ENCODE assay signal across 8 cellular contexts in genomic region chr19:8209965-8210659, GRCh38.
DNase-seq lines count a peak whose midpoint lies in the region; ATAC-seq and TF ChIP-seq lines count a peak whose summit lies in the region.

No MANE protein-coding gene starts in this region.

- H3K9me2 ChIP-seq in Loucy (replicated peaks; ENCODE audit: low read depth, low read length), result no peaks in the 10 kb centered on the region

- TF ChIP-seq CTCF in GM12875 (IDR thresholded peaks at IDR 0.05; ENCODE audit: borderline replicate concordance, insufficient read depth, low read depth, low read length), result no peak
- TF ChIP-seq CTCF in Loucy (conservative IDR thresholded peaks at IDR 0.05; ENCODE audit: low read length), result no peak
- no peak for TF ChIP-seq CTCF in nephron (IDR thresholded peaks at IDR 0.05; ENCODE audit: unreplicated experiment in 3 of 3)

- no peaks in the 10 kb centered on the region for H3K27me3 Mint-ChIP-seq in nephron (ENCODE audit: low read depth)

- H3K36me3 ChIP-seq in Loucy (ENCODE audit: insufficient read depth, low read length) (no peaks in the 10 kb centered on the region), duodenal mucosa (ENCODE audit: control insufficient read depth in 1 of 2, insufficient read depth in 2 of 2, low read length in 2 of 2) (no peaks in the 10 kb centered on the region)

- no peak overlapping the region for H2AFZ ChIP-seq in Loucy (ENCODE audit: low read length)

- no peaks in the 10 kb centered on the region for H3K9me3 Mint-ChIP-seq in nephron

- H3K9ac ChIP-seq in Loucy (ENCODE audit: low read depth, low read length, poor library complexity, severe bottlenecking), result peak overlapping the region; percentile 76
- H3K9ac ChIP-seq in duodenal mucosa (ENCODE audit: low read depth in 1 of 2, low read length in 2 of 2), result peak overlapping the region; percentile 30 to 60

- H3K4me2 ChIP-seq in Loucy (ENCODE audit: low read depth, low read length, poor library complexity, severe bottlenecking), result peak overlapping the region; percentile 73

- DNase-seq in GF-D8 (lab: John Stamatoyannopoulos, UW), result no peak
- no peak for DNase-seq in GDM1 (lab: John Stamatoyannopoulos, UW)

- peak overlapping the region; percentile 86 for H3K4me3 ChIP-seq in GM12875 (ENCODE audit: low read depth, low read length)
- peak overlapping the region; percentile 77 for H3K4me3 ChIP-seq in Loucy (ENCODE audit: low read length, poor library complexity, severe bottlenecking)
- peak overlapping the region; percentile 68 to 77 for H3K4me3 ChIP-seq in duodenal mucosa (ENCODE audit: low read depth in 1 of 2, low read length in 2 of 2)

- peak overlapping the region; percentile 86 to 95 (median 90) for H3K4me3 Mint-ChIP-seq in nephron

- H3K4me1 ChIP-seq in Loucy (ENCODE audit: insufficient read depth, low read length, poor library complexity, severe bottlenecking), result peaks cover 38% of the 10 kb centered on the region
- H3K4me1 ChIP-seq in duodenal mucosa (ENCODE audit: control insufficient read depth in 1 of 2, insufficient read depth in 2 of 2, low read length in 2 of 2), result peaks cover 13 to 25% of the 10 kb centered on the region in 2 donors

- H3K79me2 ChIP-seq in Loucy (ENCODE audit: insufficient read depth, low read length), result peaks cover 45% of the 10 kb centered on the region

- H3F3A ChIP-seq in Loucy (ENCODE audit: low read depth), result no peaks in the 10 kb centered on the region

- H3K27ac Mint-ChIP-seq in nephron, result peak overlapping the region; percentile 79 to 81 (median 80)

- H3K9me3 ChIP-seq in Loucy (ENCODE audit: insufficient read depth, low read depth, low read length) (no peaks in the 10 kb centered on the region), duodenal mucosa (ENCODE audit: control insufficient read depth in 1 of 2, low read length in 2 of 2) (no peaks in the 10 kb centered on the region)

- H3K27ac ChIP-seq in duodenal mucosa (ENCODE audit: low read depth, low read length), result peak overlapping the region; percentile 50

- no peaks in the 10 kb centered on the region for H3K27me3 ChIP-seq in Loucy (ENCODE audit: insufficient read depth, low read length, poor library complexity, severe bottlenecking)
- peaks cover 0 to 8% of the 10 kb centered on the region in 2 donors for H3K27me3 ChIP-seq in duodenal mucosa (ENCODE audit: control insufficient read depth in 1 of 2, insufficient read depth in 2 of 2, low read length in 2 of 2)

- H4K20me1 ChIP-seq in Loucy (ENCODE audit: insufficient read depth, low read length, poor library complexity, severe bottlenecking), result peaks cover 7% of the 10 kb centered on the region

- ATAC-seq in HG02798 (IDR thresholded peaks at IDR 0.05; ENCODE audit: poor library complexity, unreplicated experiment), result no peak
- ATAC-seq in HG03280 (IDR thresholded peaks at IDR 0.05; ENCODE audit: unreplicated experiment), result no peak

- peaks cover 13% of the 10 kb centered on the region for H3K4me1 Mint-ChIP-seq in nephron

- H3K36me3 Mint-ChIP-seq in nephron (ENCODE audit: low read depth), result peaks cover 7% of the 10 kb centered on the region
